Comparison of ENCODE assay signal across 9 cellular contexts in the genomic region with DNA sequence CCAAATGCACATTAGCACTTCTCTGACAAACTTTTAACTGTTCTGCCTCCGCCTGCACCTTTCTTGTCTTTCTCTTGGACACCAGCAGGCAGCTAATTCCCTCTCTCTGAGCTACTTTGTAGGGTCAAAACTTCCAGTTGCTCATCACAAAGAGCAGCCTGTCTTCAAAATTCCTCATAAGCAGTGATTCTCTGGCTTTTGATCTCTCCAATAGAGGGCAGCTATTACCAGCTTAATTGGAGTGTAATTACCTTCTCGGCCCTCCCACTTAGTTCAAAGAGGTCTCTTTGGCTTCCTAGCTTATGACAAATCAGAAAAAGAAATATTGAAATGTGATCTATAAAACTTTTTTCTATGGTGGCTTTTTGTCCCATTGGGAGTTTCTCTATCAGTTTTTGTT. TPM values are rescaled to one million over a fixed set of nuclear protein-coding genes. Genes with fewer than 3 reads are reported as not detected.
DNase-seq lines count a peak whose midpoint lies in the region; ATAC-seq, FAIRE-seq and TF ChIP-seq lines count a peak whose summit lies in the region.
"Had no signal": no experiment of that assay in that cellular context is flagged by ENCODE, and none has a peak within 500 bp of the region (broad histone marks: within the 10 kb centered on the region; RNA-seq: fewer than 3 reads in every experiment).

No MANE protein-coding gene starts in this region.

- H2AFZ ChIP-seq in hepatocyte: no peak overlapping the region

- TF ChIP-seq CTCF in A673 (conservative IDR thresholded peaks at IDR 0.05; ENCODE audit: low read depth, low read length) (peak; percentile 25; the same call in 1 of the 2 replicates), GM20000 (IDR thresholded peaks at IDR 0.05; ENCODE audit: extremely low read depth, missing control alignments) (no peak), hepatocyte (IDR thresholded peaks at IDR 0.05; ENCODE audit: poor library complexity) (peak; percentile 24)

- POLR2A ChIA-PET in A673 (lab: Charles Lee; ENCODE audit: low non-redundant PET): no interaction called here

- no peak overlapping the region for H3K4me3 ChIP-seq in A673 (ENCODE audit: low read depth, low read length, poor library complexity, severe bottlenecking)
- no peak overlapping the region for H3K4me3 ChIP-seq in hepatocyte

- H3K9me3 ChIP-seq in A673 (ENCODE audit: low read depth, low read length, poor library complexity, severe bottlenecking) (no peaks in the 10 kb centered on the region), hepatocyte (ENCODE audit: low read depth) (no peaks in the 10 kb centered on the region)

- H3K79me2 ChIP-seq in hepatocyte: no peaks in the 10 kb centered on the region

- H3K27me3 ChIP-seq in A673 (replicated peaks; ENCODE audit: insufficient read depth, low read depth, low read length, poor library complexity): peaks cover 5% of the 10 kb centered on the region
- H3K27me3 ChIP-seq in hepatocyte: no peaks in the 10 kb centered on the region

- no peaks in the 10 kb centered on the region for H3K9me2 ChIP-seq in hepatocyte (replicated peaks; ENCODE audit: insufficient read depth)

- H3K36me3 ChIP-seq in A673 (ENCODE audit: insufficient read depth, low read length, poor library complexity, severe bottlenecking) (no peaks in the 10 kb centered on the region), hepatocyte (replicated peaks; ENCODE audit: insufficient read depth, low read depth) (no peaks in the 10 kb centered on the region)

- BruUV-seq in A673 (replicated peaks; lab: Mats Ljungman, UMichigan): no TSS peak

- H3K27ac ChIP-seq in A673 (ENCODE audit: low read depth, low read length, poor library complexity, severe bottlenecking) (no peak overlapping the region), hepatocyte (no peak overlapping the region)

- FAIRE-seq in urothelium cell line (lab: Jason Lieb, UNC): no peak

- no peak overlapping the region for H3K4me2 ChIP-seq in hepatocyte

- 63% methylated on average over 2 of the region's 2 CpGs for whole genome bisulfite sequencing in hepatocyte (ENCODE audit: low lambda C conversion rate, missing lambda C conversion rate)

- CTCF ChIA-PET in A673 (lab: Charles Lee): no interaction called here

- no peaks in the 10 kb centered on the region for H3K4me1 ChIP-seq in A673 (ENCODE audit: insufficient read depth, low read length, poor library complexity, severe bottlenecking)
- H3K4me1 ChIP-seq in hepatocyte (ENCODE audit: insufficient read depth): peaks cover 5% of the 10 kb centered on the region

- H4K20me1 ChIP-seq in hepatocyte (ENCODE audit: insufficient read depth, poor library complexity, severe bottlenecking): no peaks in the 10 kb centered on the region

- no peak for ATAC-seq in HG03108 (IDR thresholded peaks at IDR 0.05; ENCODE audit: unreplicated experiment)

- intact Hi-C loops in A673 (cut with micrococcal nuclease; ENCODE audit: unreplicated experiment): no loop called here

- DNase-seq in A673 (ENCODE audit: low spot score) (peak; percentile 17), GM20000 (ENCODE audit: low spot score) (peak; percentile 34), SW480 (ENCODE audit: low spot score) (peak; percentile 34), hepatocyte (ENCODE audit: low spot score) (no peak), inferior parietal cortex (ENCODE audit: extremely low spot score) (no peak), NCI-H1436 treated with DMSO at 0.1 percent for 48 hours (lab: John Stamatoyannopoulos, UW) (no peak), urothelium cell line (ENCODE audit: low spot score) (no peak)
- DNase-seq: anterior cingulate cortex had no signal

RNA-seq across cellular contexts. Expression of gene RAD23B, which starts 43.6 kb away (rescaled TPM):
- 146 and 151 TPM in 2 replicates for total RNA-seq in A673 (2021)
- 126 and 142 TPM in 2 replicates for total RNA-seq in hepatocyte
- 15.9 and 19.4 TPM in 2 replicates for polyA plus RNA-seq in hepatocyte

Comparison
In these comparisons a context has a peak if more than half of its experiments do, and no peak if none do; other contexts are left out.
1. DNase-seq: peak in A673 (single experiment), GM20000 (single experiment) and SW480 (single experiment); none in hepatocyte (single experiment), inferior parietal cortex (single experiment), NCI-H1436 treated with DMSO at 0.1 percent for 48 hours (single experiment) and urothelium cell line (single experiment).